Comparison of ENCODE assay signal across 9 cellular contexts in the genomic region with DNA sequence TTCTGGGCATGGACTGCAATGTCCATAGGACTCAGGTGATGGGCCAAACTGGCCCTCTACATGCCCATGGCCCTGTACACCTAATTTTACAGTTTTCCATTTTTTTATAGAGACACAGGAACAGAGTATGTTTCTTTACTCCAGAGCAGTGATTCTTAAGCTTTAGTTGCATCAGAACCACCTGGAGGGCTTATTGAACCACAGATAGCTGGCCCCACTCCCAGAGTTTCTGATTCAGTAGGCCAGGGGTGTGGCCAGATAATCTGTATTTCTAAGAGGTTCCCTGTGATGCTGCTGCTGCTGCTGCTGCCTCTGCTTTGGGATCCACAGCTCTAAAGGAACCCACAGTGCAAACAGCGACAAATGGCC. TPM values are rescaled to one million over a fixed set of nuclear protein-coding genes. Genes with fewer than 3 reads are reported as not detected.
DNase-seq lines count a peak whose midpoint lies in the region; ATAC-seq and TF ChIP-seq lines count a peak whose summit lies in the region.
"Had no signal": no experiment of that assay in that cellular context is flagged by ENCODE, and none has a peak within 500 bp of the region (broad histone marks: within the 10 kb centered on the region; RNA-seq: fewer than 3 reads in every experiment).

No MANE protein-coding gene starts in this region.

- H3K4me3 ChIP-seq in skeletal muscle cell (ENCODE audit: low read depth, low read length), result no peak overlapping the region
- H3K4me3 ChIP-seq: GM12878 had no signal

- DNase-seq in NCI-H226, result peak; percentile 83
- DNase-seq in skeletal muscle cell (ENCODE audit: low read depth), result peak; percentile 73
- no peak for DNase-seq in Kasumi-1 (lab: John Stamatoyannopoulos, UW)
- no peak for DNase-seq in NOMO-1 (lab: John Stamatoyannopoulos, UW; ENCODE audit: unreplicated experiment in 2 of 2)

- ATAC-seq in HG02798 (IDR thresholded peaks at IDR 0.05; ENCODE audit: poor library complexity, unreplicated experiment), result peak; percentile 60
- ATAC-seq in esophagus mucosa, result peak; percentile 80
- ATAC-seq in HG03039 (IDR thresholded peaks at IDR 0.05; ENCODE audit: unreplicated experiment), result no peak

- peak overlapping the region; percentile 12; the same call in 1 of the 2 replicates for H3K27ac ChIP-seq in C4-2B

- no peak for TF ChIP-seq CTCF in C4-2B (conservative IDR thresholded peaks at IDR 0.05)

RNA-seq across cellular contexts. Expression of a gene that starts 5.1 kb away (rescaled TPM):
- total RNA-seq in esophagus mucosa, result 150 TPM

RNA-seq across cellular contexts. Expression of a gene that starts 58.1 kb away (rescaled TPM):
- not detected for total RNA-seq in esophagus mucosa
- total RNA-seq: GM12878 had no signal

Comparison
In these comparisons a context has a peak if more than half of its experiments do, and no peak if none do; other contexts are left out.
1. DNase-seq: peak in NCI-H226 (single experiment) and skeletal muscle cell (single experiment); none in Kasumi-1 (0 of 2) and NOMO-1 (0 of 2).